In the genomic region with DNA sequence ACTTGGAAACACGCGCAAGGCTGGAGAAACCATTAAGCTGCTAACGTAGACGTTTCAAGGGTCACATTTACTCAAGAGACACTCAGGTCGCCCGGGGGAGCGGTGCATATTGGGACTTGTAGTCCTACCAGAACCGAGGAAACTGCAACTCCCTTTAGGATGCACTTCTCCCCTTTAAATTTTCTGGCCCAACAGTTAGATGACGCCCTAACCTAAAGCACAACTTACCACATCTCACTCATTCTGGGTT, we compare ENCODE assay signal across 8 cellular contexts. TPM values are rescaled to one million over a fixed set of nuclear protein-coding genes. Genes with fewer than 3 reads are reported as not detected.
DNase-seq lines count a peak whose midpoint lies in the region; ATAC-seq, FAIRE-seq and TF ChIP-seq lines count a peak whose summit lies in the region.

No MANE protein-coding gene starts in this region.

- H3K36me3 Mint-ChIP-seq in activated T-helper 1 cell treated with anti-CD3 and anti-CD28 coated beads, Interleukin-12 subunit alpha, Interleukin-12 subunit beta, Interleukin-2, Interleukin-4 antibody, amounts not matched to agents 30 ng/mL and 10 ng/mL and 1 ng/mL, durations not matched to agents 14 hours and 24 hours and 36 hours (ENCODE audit: low read depth), result peaks cover 5% of the 10 kb centered on the region

- H3K4me3 ChIP-seq in gastrocnemius medialis, result peak overlapping the region; percentile 73 to 91 (median 88)

- H3K4me3 Mint-ChIP-seq in activated T-helper 1 cell treated with anti-CD3 and anti-CD28 coated beads, Interleukin-12 subunit alpha, Interleukin-12 subunit beta, Interleukin-2, Interleukin-4 antibody, amounts not matched to agents 30 ng/mL and 10 ng/mL and 1 ng/mL, durations not matched to agents 14 hours and 24 hours and 36 hours, result peak overlapping the region; percentile 94

- H3K9me3 ChIP-seq in gastrocnemius medialis, result no peaks in the 10 kb centered on the region

- DNase-seq in DMS53 (lab: John Stamatoyannopoulos, UW) (peak; percentile 99), DMS53 treated with DMSO at 0.1 percent for 48 hours (lab: John Stamatoyannopoulos, UW; ENCODE audit: unreplicated experiment) (no peak), HTR-8/SVneo (ENCODE audit: insufficient read length, low spot score) (peak; percentile 69), left ventricle myocardium superior (peak; percentile 90), gastrocnemius medialis (no peak)
- no peak for DNase-seq in activated T-helper 1 cell treated with anti-CD3 and anti-CD28 coated beads, Interleukin-12 subunit alpha, Interleukin-12 subunit beta, Interleukin-2, Interleukin-4 antibody, amounts not matched to agents 30 ng/mL and 10 ng/mL and 1 ng/mL, durations not matched to agents 14 hours and 24 hours and 36 hours (ENCODE audit: low spot score)
- DNase-seq in activated effector memory CD4-positive, alpha-beta T cell treated with Interleukin-2 at 50 U/mL for 16 hours, result no peak

- H3K9me3 Mint-ChIP-seq in activated T-helper 1 cell treated with anti-CD3 and anti-CD28 coated beads, Interleukin-12 subunit alpha, Interleukin-12 subunit beta, Interleukin-2, Interleukin-4 antibody, amounts not matched to agents 30 ng/mL and 10 ng/mL and 1 ng/mL, durations not matched to agents 14 hours and 24 hours and 36 hours, result no peaks in the 10 kb centered on the region

- H3K27me3 ChIP-seq in gastrocnemius medialis, result no peaks in the 10 kb centered on the region

- in situ Hi-C loops in gastrocnemius medialis (cut with MboI; ENCODE audit: low sequenced_read_pairs in 4 of 4), result no loop called here

- FAIRE-seq in HTR-8/SVneo (lab: Jason Lieb, UNC), result no peak

- no peaks in the 10 kb centered on the region for H3K36me3 ChIP-seq in gastrocnemius medialis

- TF ChIP-seq CTCF in gastrocnemius medialis (IDR thresholded peaks at IDR 0.05 in 4 of 5, conservative IDR thresholded peaks at IDR 0.05 in 1 of 5), result no peak

- intact Hi-C loops in activated T-helper 1 cell treated with anti-CD3 and anti-CD28 coated beads, Interleukin-12 subunit alpha, Interleukin-12 subunit beta, Interleukin-2, Interleukin-4 antibody, amounts not matched to agents 30 ng/mL and 10 ng/mL and 1 ng/mL, durations not matched to agents 14 hours and 24 hours and 36 hours (cut with micrococcal nuclease), result loop anchor here (1.0 to 5.0 kb wide), 12 partner anchors 9 to 382 kb away; a partner anchor contains a TSS
- intact Hi-C loops in left ventricle myocardium superior (cut with micrococcal nuclease), result no loop called here
- intact Hi-C loops in gastrocnemius medialis (cut with DNase I; ENCODE audit: low total_unique reads), result loop anchor here (1.0 to 2.0 kb wide), 2 partner anchors 198 to 382 kb away; a partner anchor contains a TSS

- peak overlapping the region; percentile 98 for H3K27ac Mint-ChIP-seq in activated T-helper 1 cell treated with anti-CD3 and anti-CD28 coated beads, Interleukin-12 subunit alpha, Interleukin-12 subunit beta, Interleukin-2, Interleukin-4 antibody, amounts not matched to agents 30 ng/mL and 10 ng/mL and 1 ng/mL, durations not matched to agents 14 hours and 24 hours and 36 hours

- peaks cover 20 to 27% of the 10 kb centered on the region in 2 donors for H3K4me1 ChIP-seq in gastrocnemius medialis

- TF ChIP-seq POLR2A in gastrocnemius medialis (IDR thresholded peaks at IDR 0.05), result no peak

- H3K4me1 Mint-ChIP-seq in activated T-helper 1 cell treated with anti-CD3 and anti-CD28 coated beads, Interleukin-12 subunit alpha, Interleukin-12 subunit beta, Interleukin-2, Interleukin-4 antibody, amounts not matched to agents 30 ng/mL and 10 ng/mL and 1 ng/mL, durations not matched to agents 14 hours and 24 hours and 36 hours (ENCODE audit: low read depth), result peaks cover 31% of the 10 kb centered on the region

- ATAC-seq in GM21526 (IDR thresholded peaks at IDR 0.05; ENCODE audit: low FRiP score, unreplicated experiment) (peak; percentile 54), left ventricle myocardium superior (peak; percentile 79), gastrocnemius medialis (peak; percentile 83 to 85)

- no peaks in the 10 kb centered on the region for H3K27me3 Mint-ChIP-seq in activated T-helper 1 cell treated with anti-CD3 and anti-CD28 coated beads, Interleukin-12 subunit alpha, Interleukin-12 subunit beta, Interleukin-2, Interleukin-4 antibody, amounts not matched to agents 30 ng/mL and 10 ng/mL and 1 ng/mL, durations not matched to agents 14 hours and 24 hours and 36 hours (ENCODE audit: insufficient read depth)

- H3K27ac ChIP-seq in gastrocnemius medialis, result peak overlapping the region; percentile 91 to 99 (median 96)

RNA-seq across cellular contexts. Expression of a gene that starts 0.4 kb away (rescaled TPM):
- total RNA-seq in activated T-helper 1 cell treated with anti-CD3 and anti-CD28 coated beads, Interleukin-12 subunit alpha, Interleukin-12 subunit beta, Interleukin-2, Interleukin-4 antibody, amounts not matched to agents 30 ng/mL and 10 ng/mL and 1 ng/mL, durations not matched to agents 14 hours and 24 hours and 36 hours, result 26.7 and 28.2 TPM in 2 replicates
- total RNA-seq in left ventricle myocardium superior, result 23.6 TPM
- total RNA-seq in gastrocnemius medialis, result 10 to 100 TPM; 17.8 to 31.1 (median 24.3) TPM

Comparison
In these comparisons a context has a peak if more than half of its experiments do, and no peak if none do; other contexts are left out.
1. DNase-seq: peak in DMS53 (single experiment), HTR-8/SVneo (single experiment) and left ventricle myocardium superior (single experiment); none in DMS53 treated with DMSO at 0.1 percent for 48 hours (single experiment), activated T-helper 1 cell treated with anti-CD3 and anti-CD28 coated beads, Interleukin-12 subunit alpha, Interleukin-12 subunit beta, Interleukin-2, Interleukin-4 antibody, amounts not matched to agents 30 ng/mL and 10 ng/mL and 1 ng/mL, durations not matched to agents 14 hours and 24 hours and 36 hours (single experiment), gastrocnemius medialis (0 of 2) and activated effector memory CD4-positive, alpha-beta T cell treated with Interleukin-2 at 50 U/mL for 16 hours (single experiment).
2. Peak in every context shown above with its lines, with median percentiles within 50 percentile points of each other: ATAC-seq.